In genomic region chr21:45846373-45847160, GRCh38 we compare ENCODE assay signal across 10 cellular contexts.
A peak's percentile ranks its signal among the peaks of the same experiment; 100 is the strongest.
DNase-seq lines count a peak whose midpoint lies in the region; ATAC-seq and TF ChIP-seq lines count a peak whose summit lies in the region.
"Had no signal": no experiment of that assay in that cellular context is flagged by ENCODE, and none has a peak within 500 bp of the region (broad histone marks: within the 10 kb centered on the region; RNA-seq: fewer than 3 reads in every experiment).

No MANE protein-coding gene starts in this region.

- H3K4me3 ChIP-seq in CD4-positive, CD25-positive, alpha-beta regulatory T cell (ENCODE audit: low read depth, low read length): no peak overlapping the region
- no peak overlapping the region for H3K4me3 ChIP-seq in astrocyte of the spinal cord (ENCODE audit: low read depth, low read length)
- H3K4me3 ChIP-seq in SJCRH30: no peak overlapping the region

- no peaks in the 10 kb centered on the region for H3K4me1 ChIP-seq in CD4-positive, CD25-positive, alpha-beta regulatory T cell (ENCODE audit: control insufficient read depth, insufficient read depth, low read length, poor library complexity, severe bottlenecking)
- no peaks in the 10 kb centered on the region for H3K4me1 ChIP-seq in SJCRH30

- ATAC-seq in CD4-positive, CD25-positive, alpha-beta regulatory T cell (ENCODE audit: low read depth in 2 of 2): no peak

- no peak overlapping the region for H3K27ac ChIP-seq in CD4-positive, CD25-positive, alpha-beta regulatory T cell (ENCODE audit: insufficient read depth, low read length, poor library complexity, severe bottlenecking)
- H3K27ac ChIP-seq in SJCRH30: no peak overlapping the region

- H3K4me3 Mint-ChIP-seq in CD4-positive, CD25-positive, alpha-beta regulatory T cell: no peak overlapping the region
- H3K4me3 Mint-ChIP-seq: activated naive CD8-positive, alpha-beta T cell had no signal

- TF ChIP-seq CTCF in astrocyte of the spinal cord (IDR thresholded peaks at IDR 0.05; ENCODE audit: low read depth, low read length): no peak

- intact Hi-C loops in cardiac septum (cut with DNase I) (no loop called here), posterior vena cava (cut with DNase I) (no loop called here)

- no peaks in the 10 kb centered on the region for H3K9me3 ChIP-seq in CD4-positive, CD25-positive, alpha-beta regulatory T cell (ENCODE audit: control insufficient read depth in 2 of 2, low read length in 2 of 2)
- H3K9me3 ChIP-seq in SJCRH30 (replicated peaks): no peaks in the 10 kb centered on the region

- H3K36me3 Mint-ChIP-seq in CD4-positive, CD25-positive, alpha-beta regulatory T cell: no peaks in the 10 kb centered on the region

- in situ Hi-C loops in astrocyte of the spinal cord (cut with HindIII; ENCODE audit: low sequenced_read_pairs): no loop called here

- H3K27me3 Mint-ChIP-seq in CD4-positive, CD25-positive, alpha-beta regulatory T cell: peaks cover 13% of the 10 kb centered on the region

- H3K36me3 ChIP-seq in CD4-positive, CD25-positive, alpha-beta regulatory T cell (ENCODE audit: control insufficient read depth, insufficient read depth, low read length): no peaks in the 10 kb centered on the region
- no peaks in the 10 kb centered on the region for H3K36me3 ChIP-seq in SJCRH30

- H3K27ac Mint-ChIP-seq in CD4-positive, CD25-positive, alpha-beta regulatory T cell: peak overlapping the region in 2 of 3 donors; percentile 25 to 62
- H3K27ac Mint-ChIP-seq: activated naive CD8-positive, alpha-beta T cell had no signal

- no peaks in the 10 kb centered on the region for H3K27me3 ChIP-seq in CD4-positive, CD25-positive, alpha-beta regulatory T cell (ENCODE audit: control insufficient read depth, insufficient read depth, low read length)
- H3K27me3 ChIP-seq in SJCRH30: peaks cover 8% of the 10 kb centered on the region; the same call in 1 of the 2 replicates

- peaks cover 0 to 4% (median 2%) of the 10 kb centered on the region in 4 donors for H3K4me1 Mint-ChIP-seq in CD4-positive, CD25-positive, alpha-beta regulatory T cell

- H3K9me3 Mint-ChIP-seq in CD4-positive, CD25-positive, alpha-beta regulatory T cell: peaks cover 0 to 8% (median 3%) of the 10 kb centered on the region in 7 donors

- no peak for DNase-seq in CD4-positive, CD25-positive, alpha-beta regulatory T cell
- DNase-seq in astrocyte of the spinal cord (ENCODE audit: low read depth, low spot score) (peak; percentile 27), cardiac septum (ENCODE audit: low spot score) (peak; percentile 75), posterior vena cava (ENCODE audit: low spot score) (peak; percentile 52), foreskin melanocyte (no peak), activated gamma-delta T cell (lab: John Stamatoyannopoulos, UW) (no peak), SJCRH30 (no peak), AG08396 (ENCODE audit: low spot score) (no peak)
- DNase-seq: NCI-H446 treated with DMSO at 0.1 percent for 48 hours had no signal

Comparison
In these comparisons a context has a peak if more than half of its experiments do, and no peak if none do; other contexts are left out.
1. DNase-seq: peak in astrocyte of the spinal cord (single experiment), cardiac septum (single experiment) and posterior vena cava (single experiment); none in CD4-positive, CD25-positive, alpha-beta regulatory T cell (0 of 3), foreskin melanocyte (single experiment), activated gamma-delta T cell (single experiment), SJCRH30 (0 of 2) and AG08396 (single experiment).